ENCODE assay signal across 22 cellular contexts in genomic region chr2:4174796-4175195, GRCh38.
A peak's percentile ranks its signal among the peaks of the same experiment; 100 is the strongest.
DNase-seq lines count a peak whose midpoint lies in the region; ATAC-seq and TF ChIP-seq lines count a peak whose summit lies in the region.
"Had no signal": no experiment of that assay in that cellular context is flagged by ENCODE, and none has a peak within 500 bp of the region (broad histone marks: within the 10 kb centered on the region; RNA-seq: fewer than 3 reads in every experiment).

No MANE protein-coding gene starts in this region.

- no peaks in the 10 kb centered on the region for H3K27me3 ChIP-seq in DND-41 (ENCODE audit: insufficient read depth, low read length, poor library complexity)
- H3K27me3 ChIP-seq: BE2C had no signal

- no peak overlapping the region for H2AFZ ChIP-seq in DND-41 (ENCODE audit: low read depth, low read length)
- H2AFZ ChIP-seq: GM23248 had no signal

- H3K4me2 ChIP-seq in DND-41 (ENCODE audit: insufficient read depth, low read length): no peak overlapping the region

- no peaks in the 10 kb centered on the region for H3K79me2 ChIP-seq in DND-41 (ENCODE audit: insufficient read depth, low read length)

- no peak for TF ChIP-seq CTCF in DND-41 (IDR thresholded peaks at IDR 0.05; ENCODE audit: borderline replicate concordance, extremely low read depth, low read length, poor library complexity, severe bottlenecking)
- no peak for TF ChIP-seq CTCF in epithelial cell of esophagus (IDR thresholded peaks at IDR 0.05; ENCODE audit: insufficient read depth, low read depth, low read length, missing control alignments)

- H4K20me1 ChIP-seq in DND-41 (ENCODE audit: insufficient read depth, low read length): no peaks in the 10 kb centered on the region

- DNase-seq in DMS53 (lab: John Stamatoyannopoulos, UW): peak; percentile 34
- no peak for DNase-seq in DMS53 treated with DMSO at 0.1 percent for 48 hours (lab: John Stamatoyannopoulos, UW; ENCODE audit: unreplicated experiment)
- peak; percentile 4 for DNase-seq in DND-41
- peak; percentile 1 for DNase-seq in epithelial cell of esophagus (ENCODE audit: low read depth)
- peak; percentile 4 for DNase-seq in left kidney (ENCODE audit: low read depth, low spot score)
- no peak for DNase-seq in middle frontal gyrus (ENCODE audit: extremely low spot score, low spot score)
- DNase-seq in hepatic stellate cell (ENCODE audit: low spot score): no peak
- DNase-seq: ACHN, BE2C, Calu3, GM23248, H7, NCI-H1092 treated with DMSO at 0.1 percent for 48 hours, NCI-H146, NCI-H2029, NCI-H2171, NCI-H226, NCI-H510A, NCI-H774, SIG-M5 had no signal

- peaks cover 35% of the 10 kb centered on the region for H3K9me3 ChIP-seq in DND-41 (ENCODE audit: insufficient read depth, low read length, severe bottlenecking)
- H3K9me3 ChIP-seq: BE2C had no signal

- H3K4me3 ChIP-seq in DND-41 (ENCODE audit: low read depth in 1 of 2, low read length in 2 of 2) (no peak overlapping the region), epithelial cell of esophagus (ENCODE audit: low read length) (no peak overlapping the region)
- H3K4me3 ChIP-seq: GM23248, SK-N-MC had no signal

- no peaks in the 10 kb centered on the region for H3K36me3 ChIP-seq in DND-41 (ENCODE audit: insufficient read depth, low read length)
- H3K36me3 ChIP-seq: BE2C had no signal

- no peak for ATAC-seq in DND-41 (ENCODE audit: insufficient read depth, low read depth)

- no peak overlapping the region for H3K9ac ChIP-seq in DND-41 (ENCODE audit: low read depth, low read length)
- H3K9ac ChIP-seq: GM23248 had no signal

- H3K27ac ChIP-seq in DND-41 (ENCODE audit: low read length): no peak overlapping the region
- H3K27ac ChIP-seq: 22Rv1, GM23248, SK-N-MC had no signal

- H3K4me1 ChIP-seq in DND-41 (ENCODE audit: insufficient read depth, low read length): no peaks in the 10 kb centered on the region
- H3K4me1 ChIP-seq: BE2C had no signal

Comparison
In these comparisons a context has a peak if more than half of its experiments do, and no peak if none do; other contexts are left out.
1. DNase-seq: peak in DMS53 (single experiment), DND-41 (single experiment), epithelial cell of esophagus (single experiment) and left kidney (single experiment); none in DMS53 treated with DMSO at 0.1 percent for 48 hours (single experiment), middle frontal gyrus (single experiment) and hepatic stellate cell (single experiment).